In genomic region chr19:1168877-1169791, GRCh38 we compare ENCODE assay signal across 8 cellular contexts. TPM values are rescaled to one million over a fixed set of nuclear protein-coding genes. Genes with fewer than 3 reads are reported as not detected.
A peak's percentile ranks its signal among the peaks of the same experiment; 100 is the strongest.
DNase-seq lines count a peak whose midpoint lies in the region; ATAC-seq, FAIRE-seq and TF ChIP-seq lines count a peak whose summit lies in the region.

No MANE protein-coding gene starts in this region.

- H3K9me3 ChIP-seq in PC-3 (ENCODE audit: low read length): no peaks in the 10 kb centered on the region

- peaks cover 9% of the 10 kb centered on the region; the same call in 1 of the 2 replicates for H4K20me1 ChIP-seq in PC-3 (ENCODE audit: low read length)

- H3K27ac ChIP-seq in PC-3 (ENCODE audit: low read length): peak overlapping the region; percentile 98

- H3F3A ChIP-seq in PC-3 (ENCODE audit: low read length, unreplicated experiment): no peaks in the 10 kb centered on the region

- CTCF ChIA-PET in PC-3 (lab: Charles Lee): interaction anchor here (0.5 kb wide), 1 partner anchor 9 kb away, joined by 7 read pairs; no protein-coding TSS in a partner anchor

- H3K4me2 ChIP-seq in PC-3 (ENCODE audit: low read length): peak overlapping the region; percentile 90

- no peak overlapping the region for H2AFZ ChIP-seq in PC-3 (ENCODE audit: low read length)

- H3K79me2 ChIP-seq in PC-3 (ENCODE audit: low read length): peaks cover 99% of the 10 kb centered on the region

- POLR2A ChIA-PET in PC-3 (lab: Charles Lee; ENCODE audit: unreplicated experiment): no interaction called here

- peak overlapping the region; percentile 96 for H3K9ac ChIP-seq in PC-3 (ENCODE audit: low read length)

- no peak for FAIRE-seq in frontal cortex (lab: Jason Lieb, UNC)

- H3K4me3 ChIP-seq in PC-3 (ENCODE audit: low read length) (peak overlapping the region; percentile 82), epithelial cell of proximal tubule (ENCODE audit: low read depth, low read length) (peak overlapping the region; percentile 48)

- TF ChIP-seq CTCF in PC-3 (conservative IDR thresholded peaks at IDR 0.05; ENCODE audit: low read depth, low read length) (no peak), epithelial cell of proximal tubule (conservative IDR thresholded peaks at IDR 0.05; ENCODE audit: low read depth, low read length) (peak; percentile 5), omental fat pad (IDR thresholded peaks at IDR 0.05) (no peak)

- DNase-seq in AG20443 (ENCODE audit: low spot score) (peak; percentile 80), PC-3 (peak; percentile 83), epithelial cell of proximal tubule (ENCODE audit: low read depth) (no peak), omental fat pad (ENCODE audit: low spot score) (no peak), DMS53 treated with DMSO at 0.1 percent for 48 hours (lab: John Stamatoyannopoulos, UW; ENCODE audit: unreplicated experiment) (no peak), frontal cortex (ENCODE audit: low spot score in 2 of 2) (no peak)

- H3K36me3 ChIP-seq in PC-3 (ENCODE audit: low read depth, low read length): no peaks in the 10 kb centered on the region

- intact Hi-C loops in PC-3 (cut with micrococcal nuclease): no loop called here

- BruUV-seq in PC-3 (replicated peaks; lab: Mats Ljungman, UMichigan): TSS peak; percentile 14

- peaks cover 44% of the 10 kb centered on the region for H3K4me1 ChIP-seq in PC-3 (ENCODE audit: insufficient read depth, low read length)

- no peaks in the 10 kb centered on the region for H3K9me2 ChIP-seq in PC-3 (replicated peaks; ENCODE audit: low read length)

- H3K27me3 ChIP-seq in PC-3 (ENCODE audit: low read length): no peaks in the 10 kb centered on the region

- peak; percentile 56 for ATAC-seq in PC-3
- peak; percentile 75 for ATAC-seq in omental fat pad (ENCODE audit: low FRiP score)
- no peak for ATAC-seq in GM21619 (IDR thresholded peaks at IDR 0.05; ENCODE audit: unreplicated experiment)
- no peak for ATAC-seq in HG03135 (IDR thresholded peaks at IDR 0.05; ENCODE audit: unreplicated experiment)

RNA-seq across cellular contexts. Expression of gene SBNO2, which starts 4.9 kb away (rescaled TPM):
- total RNA-seq in PC-3 (2014; rRNA removed): 62.4 and 75.0 TPM in 2 replicates
- 56.2 and 66.1 TPM in 2 replicates for total RNA-seq in epithelial cell of proximal tubule
- 100 to 1,000 TPM in 1 of 4 donors, 10 to 100 TPM in 3; 33.1 to 208 (median 61.9) TPM for total RNA-seq in omental fat pad
- total RNA-seq in frontal cortex: 4.1 TPM

RNA-seq across cellular contexts. Expression of gene STK11, which starts 36.4 kb away (rescaled TPM):
- total RNA-seq in PC-3 (2014; rRNA removed) (82.4 and 93.0 TPM in 2 replicates), epithelial cell of proximal tubule (80.4 and 96.9 TPM in 2 replicates), omental fat pad (10 to 100 TPM; 38.0 to 48.4 (median 44.2) TPM), frontal cortex (45.7 TPM)

Comparison
In these comparisons a context has a peak if more than half of its experiments do, and no peak if none do; other contexts are left out.
1. DNase-seq: peak in AG20443 (single experiment) and PC-3 (single experiment); none in epithelial cell of proximal tubule (single experiment), omental fat pad (single experiment), DMS53 treated with DMSO at 0.1 percent for 48 hours (single experiment) and frontal cortex (0 of 2).
2. ATAC-seq: peak in PC-3 (single experiment) and omental fat pad (single experiment); none in GM21619 (single experiment) and HG03135 (single experiment).